20 cellular contexts compared by ENCODE assay signal in genomic region chr1:8693092-8693491, GRCh38.
DNase-seq lines count a peak whose midpoint lies in the region; ATAC-seq and TF ChIP-seq lines count a peak whose summit lies in the region.
"Had no signal": no experiment of that assay in that cellular context is flagged by ENCODE, and none has a peak within 500 bp of the region (broad histone marks: within the 10 kb centered on the region; RNA-seq: fewer than 3 reads in every experiment).

No MANE protein-coding gene starts in this region.

- H3K4me3 ChIP-seq in choroid plexus epithelial cell (ENCODE audit: low read depth, low read length): no peak overlapping the region
- no peak overlapping the region for H3K4me3 ChIP-seq in SK-N-SH (ENCODE audit: low read depth in 2 of 2, low read length in 1 of 2)
- H3K4me3 ChIP-seq: HAP-1, PC-9, SJCRH30 had no signal

- no peaks in the 10 kb centered on the region for H3K9me3 ChIP-seq in SK-N-SH
- H3K9me3 ChIP-seq: HAP-1, SJCRH30 had no signal

- H3K4me1 ChIP-seq in SK-N-SH (ENCODE audit: control insufficient read depth in 1 of 2, insufficient read depth in 2 of 2, low read depth in 1 of 2, low read length in 1 of 2): peaks cover 4% of the 10 kb centered on the region in 2 experiments; a peak in 2 of 4 replicates
- H3K4me1 ChIP-seq: HAP-1 had no signal

- POLR2A ChIA-PET in SK-N-SH (lab: Yijun Ruan, JAX): no interaction called here

- H3K4me1 Mint-ChIP-seq in mesothelial cell of epicardium: peaks cover 36% of the 10 kb centered on the region

- peaks cover 86% of the 10 kb centered on the region for H3K79me2 ChIP-seq in SK-N-SH (ENCODE audit: insufficient read depth)

- H3K9me2 ChIP-seq in SK-N-SH: no peaks in the 10 kb centered on the region

- H2AFZ ChIP-seq in SK-N-SH (ENCODE audit: low read depth): no peak overlapping the region
- H2AFZ ChIP-seq: PC-9 had no signal

- no peak overlapping the region for H3K27ac ChIP-seq in SK-N-SH (ENCODE audit: low read depth in 2 of 2, low read length in 1 of 2)
- H3K27ac ChIP-seq: PC-9, SJCRH30 had no signal

- ATAC-seq in GM19324 (IDR thresholded peaks at IDR 0.05; ENCODE audit: low FRiP score, unreplicated experiment) (no peak), HG02981 (IDR thresholded peaks at IDR 0.05; ENCODE audit: unreplicated experiment) (no peak)
- ATAC-seq: Right ventricle myocardium inferior had no signal

- H3K9me3 Mint-ChIP-seq in mesothelial cell of epicardium: peaks cover 4% of the 10 kb centered on the region
- H3K9me3 Mint-ChIP-seq: IgD-negative memory B cell had no signal

- TF ChIP-seq CTCF in choroid plexus epithelial cell (conservative IDR thresholded peaks at IDR 0.05; ENCODE audit: low read depth, low read length) (no peak), mesothelial cell of epicardium (IDR thresholded peaks at IDR 0.05; ENCODE audit: unreplicated experiment) (no peak), SK-N-SH (IDR thresholded peaks at IDR 0.05) (no peak)

- peaks cover 5% of the 10 kb centered on the region for H3K36me3 Mint-ChIP-seq in mesothelial cell of epicardium

- no peaks in the 10 kb centered on the region for H3K27me3 ChIP-seq in SK-N-SH (ENCODE audit: insufficient read depth)
- H3K27me3 ChIP-seq: SJCRH30 had no signal

- peak; percentile 23 for DNase-seq in NCI-H2196 (lab: John Stamatoyannopoulos, UW; ENCODE audit: unreplicated experiment)
- no peak for DNase-seq in NCI-H2196 treated with DMSO at 0.1 percent for 48 hours (lab: John Stamatoyannopoulos, UW; ENCODE audit: unreplicated experiment)
- DNase-seq in choroid plexus epithelial cell (ENCODE audit: low read depth): peak; percentile 22
- DNase-seq in mesothelial cell of epicardium (ENCODE audit: low spot score in 2 of 2, unreplicated experiment in 2 of 2): no peak
- DNase-seq in SK-N-SH: no peak
- DNase-seq: DMS53, GOT3, NCI-H1092, NCI-H1417 treated with DMSO at 0.1 percent for 48 hours, NCI-H187 treated with DMSO at 0.1 percent for 48 hours, NCI-H2107, NCI-H345, NCI-H510A treated with DMSO at 0.1 percent for 48 hours, PC-9, SJCRH30 had no signal

- no peak overlapping the region for H3K9ac ChIP-seq in SK-N-SH

- no peak for TF ChIP-seq RAD21 in SK-N-SH (IDR thresholded peaks at IDR 0.05; ENCODE audit: low read length)

- no peak overlapping the region for H3K4me2 ChIP-seq in SK-N-SH
- H3K4me2 ChIP-seq: PC-9 had no signal

- H3K27me3 Mint-ChIP-seq in mesothelial cell of epicardium (ENCODE audit: low read depth): no peaks in the 10 kb centered on the region
- H3K27me3 Mint-ChIP-seq: IgD-negative memory B cell had no signal

- peaks cover 6% of the 10 kb centered on the region for H3F3A ChIP-seq in SK-N-SH (replicated peaks; ENCODE audit: insufficient read depth)

- TF ChIP-seq EP300 in SK-N-SH (IDR thresholded peaks at IDR 0.05; ENCODE audit: borderline replicate concordance in 1 of 2, low read depth in 1 of 2, low read length in 1 of 2): no peak

- no peak overlapping the region for H3K4me3 Mint-ChIP-seq in mesothelial cell of epicardium
- H3K4me3 Mint-ChIP-seq: IgD-negative memory B cell had no signal

- CTCF ChIA-PET in SK-N-SH (lab: Yijun Ruan, JAX): interaction anchor here (1.0 to 1.6 kb wide), 2 partner anchors 22 to 24 kb away, joined by 3 to 4 read pairs; no protein-coding TSS in a partner anchor

- whole genome bisulfite sequencing in SK-N-SH (ENCODE audit: low lambda C conversion rate): 91% methylated on average over 3 of the region's 3 CpGs

- peak overlapping the region; percentile 33 for H3K27ac Mint-ChIP-seq in mesothelial cell of epicardium
- H3K27ac Mint-ChIP-seq: IgD-negative memory B cell had no signal

- no peaks in the 10 kb centered on the region for H3K36me3 ChIP-seq in SK-N-SH (replicated peaks in 1 of 2; ENCODE audit: control insufficient read depth in 1 of 2, insufficient read depth in 2 of 2, low read length in 1 of 2)
- H3K36me3 ChIP-seq: HAP-1 had no signal

- peaks cover 3% of the 10 kb centered on the region; the same call in 1 of the 2 replicates for H4K20me1 ChIP-seq in SK-N-SH (ENCODE audit: insufficient read depth)

TF ChIP-seq in SK-N-SH, 30 proteins besides CTCF, POLR2A, EP300 and RAD21:
- TF ChIP-seq FOXJ3 (CRISPR knock-in tag; IDR thresholded peaks at IDR 0.05) (no peak), GATA2 (CRISPR knock-in tag; IDR thresholded peaks at IDR 0.05) (no peak), RXRA (IDR thresholded peaks at IDR 0.05; ENCODE audit: borderline replicate concordance, low read depth) (no peak), JUND (IDR thresholded peaks at IDR 0.05) (no peak), SMC3 (IDR thresholded peaks at IDR 0.05; ENCODE audit: low read depth, low read length) (no peak), MXI1 (IDR thresholded peaks at IDR 0.05; ENCODE audit: low read depth, low read length) (no peak), NRF1 (IDR thresholded peaks at IDR 0.05; ENCODE audit: low read depth, low read length) (no peak), NFIC (IDR thresholded peaks at IDR 0.05; ENCODE audit: borderline replicate concordance) (no peak), ELF1 (IDR thresholded peaks at IDR 0.05) (no peak), EZH2phosphoT487 (IDR thresholded peaks at IDR 0.05; ENCODE audit: borderline replicate concordance, low read depth) (no peak), FOSL2 (IDR thresholded peaks at IDR 0.05; ENCODE audit: borderline replicate concordance, low read depth) (no peak), MEF2A (IDR thresholded peaks at IDR 0.05; ENCODE audit: borderline replicate concordance, low read depth) (no peak), REST (IDR thresholded peaks at IDR 0.05; ENCODE audit: low read depth, low read length) (no peak), RFX5 (IDR thresholded peaks at IDR 0.05; ENCODE audit: low read length) (no peak), TAF1 (IDR thresholded peaks at IDR 0.05; ENCODE audit: borderline replicate concordance, low read depth, low read length) (no peak), USF1 (IDR thresholded peaks at IDR 0.05; ENCODE audit: borderline replicate concordance, low read depth) (no peak), ZBTB33 (IDR thresholded peaks at IDR 0.05; ENCODE audit: borderline replicate concordance, low read depth) (no peak), GABPA (IDR thresholded peaks at IDR 0.05; ENCODE audit: low read depth) (no peak)
- TF ChIP-seq, protein P1, sequence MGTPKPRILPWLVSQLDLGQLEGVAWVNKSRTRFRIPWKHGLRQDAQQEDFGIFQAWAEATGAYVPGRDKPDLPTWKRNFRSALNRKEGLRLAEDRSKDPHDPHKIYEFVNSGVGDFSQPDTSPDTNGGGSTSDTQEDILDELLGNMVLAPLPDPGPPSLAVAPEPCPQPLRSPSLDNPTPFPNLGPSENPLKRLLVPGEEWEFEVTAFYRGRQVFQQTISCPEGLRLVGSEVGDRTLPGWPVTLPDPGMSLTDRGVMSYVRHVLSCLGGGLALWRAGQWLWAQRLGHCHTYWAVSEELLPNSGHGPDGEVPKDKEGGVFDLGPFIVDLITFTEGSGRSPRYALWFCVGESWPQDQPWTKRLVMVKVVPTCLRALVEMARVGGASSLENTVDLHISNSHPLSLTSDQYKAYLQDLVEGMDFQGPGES (IDR thresholded peaks at IDR 0.05; ENCODE audit: low read depth, low read length): no peak

Comparison
In these comparisons a context has a peak if more than half of its experiments do, and no peak if none do; other contexts are left out.
1. DNase-seq: peak in NCI-H2196 (single experiment) and choroid plexus epithelial cell (single experiment); none in NCI-H2196 treated with DMSO at 0.1 percent for 48 hours (single experiment), mesothelial cell of epicardium (0 of 2) and SK-N-SH (single experiment).